ENCODE assay signal across 28 cellular contexts in genomic region chr12:11534064-11534463, GRCh38.
"Had no signal": no experiment of that assay in that cellular context is flagged by ENCODE, and none has a peak within 500 bp of the region (broad histone marks: within the 10 kb centered on the region; RNA-seq: fewer than 3 reads in every experiment).

No MANE protein-coding gene starts in this region.

- H2AFZ ChIP-seq: neural progenitor cell, parathyroid adenoma had no signal

- DNase-seq: natural killer cell; occipital lobe; ovary; posterior cingulate gyrus; psoas muscle; right cardiac atrium; spleen; stimulated activated CD4-positive, alpha-beta T cell treated with anti-CD3 and anti-CD28 coated beads, Interleukin-12 subunit alpha, Interleukin-12 subunit beta, amount 100 ng/mL, for 4 hours; stimulated activated CD4-positive, alpha-beta T cell treated with anti-CD3 and anti-CD28 coated beads, Interleukin-1b, Interleukin-23, amount 100 ng/mL, for 48 hours; stimulated activated CD4-positive, alpha-beta T cell treated with anti-CD3 and anti-CD28 coated beads, Interleukin-4, amount 100 ng/mL, for 1 hour; stimulated activated CD4-positive, alpha-beta T cell treated with anti-CD3 and anti-CD28 coated beads, Interleukin-4, amount 100 ng/mL, for 4 hours; stimulated activated CD8-positive, alpha-beta memory T cell treated with anti-CD3 and anti-CD28 coated beads, Interleukin-4, amount 100 ng/mL, for 48 hours; stimulated activated naive CD4-positive, alpha-beta T cell; stimulated activated naive CD8-positive, alpha-beta T cell treated with anti-CD3 and anti-CD28 coated beads, Interleukin-15, amount 100 ng/mL, for 72 hours; stimulated activated naive CD8-positive, alpha-beta T cell treated with anti-CD3 and anti-CD28 coated beads, Interleukin-15, Interleukin-2, amounts not matched to agents 100 U/mL and 50 U/mL, for 24 hours; substantia nigra; testis; tibial artery; transverse colon; upper lobe of right lung; uterus had no signal

- H3K9ac ChIP-seq: neural progenitor cell, parathyroid adenoma had no signal

- H3K27ac ChIP-seq: neural progenitor cell, ovary, parathyroid adenoma, psoas muscle, skin epidermis, spleen, suprapubic skin, testis, tibial artery, transverse colon, upper lobe of right lung, uterus had no signal

- H3K4me3 ChIP-seq: neural progenitor cell, ovary, psoas muscle, skin epidermis, smooth muscle cell, spleen, suprapubic skin, testis, tibial artery, transverse colon, upper lobe of right lung, uterus had no signal

- H3K79me2 ChIP-seq: parathyroid adenoma had no signal

- H3K4me1 ChIP-seq: neural progenitor cell, parathyroid adenoma, psoas muscle, spleen, suprapubic skin, testis, tibial artery, transverse colon, upper lobe of right lung, uterus had no signal

- H3K36me3 ChIP-seq: neural progenitor cell, ovary, spleen, suprapubic skin, tibial artery, transverse colon, upper lobe of right lung, uterus had no signal

- ATAC-seq: natural killer cell; psoas muscle; right cardiac atrium; sciatic nerve; stimulated activated memory B cell treated with anti-CD40 and anti-IgM and Interleukin-4, amounts not matched to agents 10 μg/mL and 1 μg/mL and 100 μg/mL, for 72 hours; stimulated activated naive CD8-positive, alpha-beta T cell treated with anti-CD3 and anti-CD28 coated beads, Interleukin-15, amount 100 ng/mL, for 72 hours; stimulated activated naive CD8-positive, alpha-beta T cell treated with anti-CD3 and anti-CD28 coated beads, Interleukin-15, Interleukin-2, amounts not matched to agents 100 U/mL and 50 U/mL, for 24 hours; upper lobe of right lung had no signal

- H3K9me3 ChIP-seq: ovary, psoas muscle, suprapubic skin, testis, tibial artery, transverse colon, upper lobe of right lung, uterus had no signal

- H3K4me2 ChIP-seq: neural progenitor cell, smooth muscle cell had no signal

- H3K27me3 ChIP-seq: ovary, suprapubic skin, testis, tibial artery, transverse colon, upper lobe of right lung, uterus had no signal
